ENCODE assay signal across 9 cellular contexts in the genomic region with DNA sequence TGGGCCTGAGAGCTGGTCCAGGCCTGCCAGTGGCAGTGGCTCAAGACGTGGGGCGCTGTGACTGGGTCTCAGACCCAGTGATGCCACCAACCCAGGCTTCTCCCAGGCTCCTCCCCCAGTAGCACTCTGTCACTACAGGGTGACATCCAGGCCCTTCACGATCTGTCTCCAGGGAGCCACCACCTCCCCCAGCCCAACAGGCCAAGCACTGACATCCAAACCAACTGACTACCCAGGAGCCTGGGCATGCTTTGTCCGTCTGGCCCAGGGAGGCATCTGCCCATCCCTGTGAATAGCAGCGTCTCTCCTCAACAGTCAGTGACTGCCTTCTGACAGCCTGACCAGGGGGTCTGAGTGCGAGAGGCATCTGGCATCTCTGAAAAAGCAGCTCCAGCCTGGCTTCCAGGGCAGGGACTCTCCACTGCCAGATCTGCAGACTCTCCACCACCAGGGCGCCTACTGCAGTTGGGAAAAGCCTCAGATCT. TPM values are rescaled to one million over a fixed set of nuclear protein-coding genes. Genes with fewer than 3 reads are reported as not detected.
A peak's percentile ranks its signal among the peaks of the same experiment; 100 is the strongest.
DNase-seq lines count a peak whose midpoint lies in the region; ATAC-seq lines count a peak whose summit lies in the region.
"Had no signal": no experiment of that assay in that cellular context is flagged by ENCODE, and none has a peak within 500 bp of the region (broad histone marks: within the 10 kb centered on the region; RNA-seq: fewer than 3 reads in every experiment).

No MANE protein-coding gene starts in this region.

- peaks cover 14% of the 10 kb centered on the region for H3K27me3 Mint-ChIP-seq in activated naive CD8-positive, alpha-beta T cell treated with anti-CD3 and anti-CD28 coated beads, Interleukin-2, amount 10 ng/mL, durations not matched to agents 7 days and 5 days
- peaks cover 12 to 26% (median 16%) of the 10 kb centered on the region in 3 donors for H3K27me3 Mint-ChIP-seq in immature natural killer cell (ENCODE audit: low read depth in 3 of 3)
- peaks cover 31% of the 10 kb centered on the region for H3K27me3 Mint-ChIP-seq in stimulated activated naive CD8-positive, alpha-beta T cell treated with anti-CD3 and anti-CD28 coated beads, Interleukin-15, amount 100 ng/mL, for 72 hours

- ATAC-seq in activated naive CD8-positive, alpha-beta T cell treated with anti-CD3 and anti-CD28 coated beads, Interleukin-2, amount 10 ng/mL, durations not matched to agents 7 days and 5 days (ENCODE audit: low read depth), result no peak
- ATAC-seq in stimulated activated naive CD8-positive, alpha-beta T cell treated with anti-CD3 and anti-CD28 coated beads, Interleukin-15, amount 100 ng/mL, for 72 hours, result no peak
- no peak for ATAC-seq in HG03520 (IDR thresholded peaks at IDR 0.05; ENCODE audit: unreplicated experiment)

- no peaks in the 10 kb centered on the region for H3K36me3 Mint-ChIP-seq in activated naive CD8-positive, alpha-beta T cell treated with anti-CD3 and anti-CD28 coated beads, Interleukin-2, amount 10 ng/mL, durations not matched to agents 7 days and 5 days
- H3K36me3 Mint-ChIP-seq in immature natural killer cell, result no peaks in the 10 kb centered on the region

- H3K4me1 Mint-ChIP-seq in activated naive CD8-positive, alpha-beta T cell treated with anti-CD3 and anti-CD28 coated beads, Interleukin-2, amount 10 ng/mL, durations not matched to agents 7 days and 5 days, result peaks cover 6% of the 10 kb centered on the region
- H3K4me1 Mint-ChIP-seq in immature natural killer cell, result peaks cover 13 to 15% of the 10 kb centered on the region in 2 donors
- H3K4me1 Mint-ChIP-seq in stimulated activated naive CD8-positive, alpha-beta T cell treated with anti-CD3 and anti-CD28 coated beads, Interleukin-15, amount 100 ng/mL, for 72 hours, result peaks cover 19% of the 10 kb centered on the region

- H3K27ac Mint-ChIP-seq in activated naive CD8-positive, alpha-beta T cell treated with anti-CD3 and anti-CD28 coated beads, Interleukin-2, amount 10 ng/mL, durations not matched to agents 7 days and 5 days, result peak overlapping the region; percentile 10
- H3K27ac Mint-ChIP-seq in immature natural killer cell, result peak overlapping the region; percentile 57 to 95 (median 92)
- H3K27ac Mint-ChIP-seq in stimulated activated naive CD8-positive, alpha-beta T cell treated with anti-CD3 and anti-CD28 coated beads, Interleukin-15, amount 100 ng/mL, for 72 hours, result peak overlapping the region in 1 of 2 donors; percentile 85

- no peaks in the 10 kb centered on the region for H3K9me3 Mint-ChIP-seq in activated naive CD8-positive, alpha-beta T cell treated with anti-CD3 and anti-CD28 coated beads, Interleukin-2, amount 10 ng/mL, durations not matched to agents 7 days and 5 days
- no peaks in the 10 kb centered on the region for H3K9me3 Mint-ChIP-seq in immature natural killer cell
- no peaks in the 10 kb centered on the region for H3K9me3 Mint-ChIP-seq in stimulated activated naive CD8-positive, alpha-beta T cell treated with anti-CD3 and anti-CD28 coated beads, Interleukin-15, amount 100 ng/mL, for 72 hours

- POLR2A ChIA-PET in activated naive CD8-positive, alpha-beta T cell treated with anti-CD3 and anti-CD28 coated beads, Interleukin-2, amount 10 ng/mL, durations not matched to agents 7 days and 5 days (lab: Charles Lee), result interaction anchor here (0.6 to 1.7 kb wide), 4 partner anchors 8 to 132 kb away, joined by 3 to 13 read pairs (median 4); no protein-coding TSS in a partner anchor

- DNase-seq in NCI-H345 (lab: John Stamatoyannopoulos, UW) (peak; percentile 48), NCI-H345 treated with DMSO at 0.1 percent for 48 hours (lab: John Stamatoyannopoulos, UW; ENCODE audit: unreplicated experiment) (no peak), immature natural killer cell (no peak), NCI-H2107 treated with DMSO at 0.1 percent for 48 hours (lab: John Stamatoyannopoulos, UW; ENCODE audit: unreplicated experiment) (no peak), HuH-7.5 (ENCODE audit: low spot score) (no peak)
- no peak for DNase-seq in activated naive CD8-positive, alpha-beta T cell treated with anti-CD3 and anti-CD28 coated beads, Interleukin-2, amount 10 ng/mL, durations not matched to agents 7 days and 5 days
- DNase-seq in stimulated activated naive CD8-positive, alpha-beta T cell treated with anti-CD3 and anti-CD28 coated beads, Interleukin-15, amount 100 ng/mL, for 72 hours, result no peak
- DNase-seq: AML-193 had no signal

- H3K4me3 Mint-ChIP-seq in activated naive CD8-positive, alpha-beta T cell treated with anti-CD3 and anti-CD28 coated beads, Interleukin-2, amount 10 ng/mL, durations not matched to agents 7 days and 5 days, result peak overlapping the region; percentile 14
- H3K4me3 Mint-ChIP-seq in immature natural killer cell, result peak overlapping the region; percentile 53 to 70 (median 61)
- H3K4me3 Mint-ChIP-seq in stimulated activated naive CD8-positive, alpha-beta T cell treated with anti-CD3 and anti-CD28 coated beads, Interleukin-15, amount 100 ng/mL, for 72 hours, result peak overlapping the region; percentile 52 to 62

RNA-seq across cellular contexts. Expression of a gene that starts 13.0 kb away (rescaled TPM):
- not detected for total RNA-seq in activated naive CD8-positive, alpha-beta T cell treated with anti-CD3 and anti-CD28 coated beads, Interleukin-2, amount 10 ng/mL, durations not matched to agents 7 days and 5 days
- polyA plus RNA-seq in immature natural killer cell, result not detected
